ENCODE assay signal across 19 cellular contexts in genomic region chr1:238552271-238552670, GRCh38.
"Had no signal": no experiment of that assay in that cellular context is flagged by ENCODE, and none has a peak within 500 bp of the region (broad histone marks: within the 10 kb centered on the region; RNA-seq: fewer than 3 reads in every experiment).

No MANE protein-coding gene starts in this region.

- H3K27ac Mint-ChIP-seq: activated naive CD4-positive, alpha-beta T cell treated with anti-CD3 and anti-CD28 coated beads, Interleukin-2, amount 10 ng/mL, durations not matched to agents 7 days and 5 days; activated naive CD8-positive, alpha-beta T cell treated with anti-CD3 and anti-CD28 coated beads, Interleukin-2, amount 50 U/mL, for 24 hours; stimulated activated naive B cell treated with anti-CD40 and anti-IgM and Interleukin-4, amounts not matched to agents 10 μg/mL and 1 μg/mL and 100 μg/mL, for 72 hours; T-helper 1 cell treated with Interleukin-12 subunit alpha and Interleukin-12 subunit beta and Interleukin-4 antibody, amounts not matched to agents 30 μg/mL and 1 μg/mL, for 36 hours had no signal

- H3K27ac ChIP-seq: brain microvascular endothelial cell, coronary artery, hepatocyte, left ventricle myocardium inferior, parathyroid adenoma had no signal

- H3K36me3 ChIP-seq: brain microvascular endothelial cell, left ventricle myocardium inferior had no signal

- H2AFZ ChIP-seq: hepatocyte, parathyroid adenoma had no signal

- H3K4me3 ChIP-seq: coronary artery, hepatocyte, left ventricle myocardium inferior had no signal

- H3K4me1 ChIP-seq: left ventricle myocardium inferior, parathyroid adenoma had no signal

- H3K4me2 ChIP-seq: hepatocyte had no signal

- H3K36me3 Mint-ChIP-seq: activated naive CD4-positive, alpha-beta T cell treated with anti-CD3 and anti-CD28 coated beads, Interleukin-2, amount 10 ng/mL, durations not matched to agents 7 days and 5 days; stimulated activated naive B cell treated with anti-CD40 and anti-IgM and Interleukin-4, amounts not matched to agents 10 μg/mL and 1 μg/mL and 100 μg/mL, for 72 hours had no signal

- H3K27me3 ChIP-seq: brain microvascular endothelial cell, hepatocyte had no signal

- DNase-seq: activated CD4-positive, alpha-beta T cell treated with anti-CD3 and anti-CD28 coated beads, Interleukin-2, amount 50 U/mL, for 1 hour; activated CD8-positive, alpha-beta memory T cell treated with anti-CD3 and anti-CD28 coated beads, Interleukin-2, amount 50 U/mL, for 4 hours; activated effector memory CD4-positive, alpha-beta T cell treated with Interleukin-2 at 50 U/mL for 16 hours; activated naive CD4-positive, alpha-beta T cell treated with anti-CD3 and anti-CD28 coated beads, Interleukin-2, amount 10 ng/mL, durations not matched to agents 7 days and 5 days; activated naive CD8-positive, alpha-beta T cell treated with anti-CD3 and anti-CD28 coated beads, Interleukin-2, amount 50 U/mL, for 24 hours; activated T-cell treated with anti-CD3 and anti-CD28 coated beads, Interleukin-2, amount 50 U/mL, for 4 hours; aorta; brain microvascular endothelial cell; central memory CD4-positive, alpha-beta T cell; islet precursor cell; left ventricle myocardium inferior; stimulated activated naive B cell treated with anti-CD40 and anti-IgM and Interleukin-4, amounts not matched to agents 10 μg/mL and 1 μg/mL and 100 μg/mL, for 72 hours had no signal

- H3K27me3 Mint-ChIP-seq: activated naive CD4-positive, alpha-beta T cell treated with anti-CD3 and anti-CD28 coated beads, Interleukin-2, amount 10 ng/mL, durations not matched to agents 7 days and 5 days; activated naive CD8-positive, alpha-beta T cell treated with anti-CD3 and anti-CD28 coated beads, Interleukin-2, amount 50 U/mL, for 24 hours; stimulated activated naive B cell treated with anti-CD40 and anti-IgM and Interleukin-4, amounts not matched to agents 10 μg/mL and 1 μg/mL and 100 μg/mL, for 72 hours had no signal

- ATAC-seq: activated CD4-positive, CD25-positive, alpha-beta regulatory T cell treated with anti-CD3 and anti-CD28 coated beads, Interleukin-2, amount 50 U/mL, for 24 hours; activated naive CD8-positive, alpha-beta T cell treated with anti-CD3 and anti-CD28 coated beads, Interleukin-2, amount 50 U/mL, for 24 hours; activated T-cell treated with anti-CD3 and anti-CD28 coated beads, Interleukin-2, amount 50 U/mL, for 4 hours; esophagus mucosa; stimulated activated naive B cell treated with anti-CD40 and anti-IgM and Interleukin-4, amounts not matched to agents 10 μg/mL and 1 μg/mL and 100 μg/mL, for 72 hours had no signal

- H3K9me3 Mint-ChIP-seq: activated naive CD8-positive, alpha-beta T cell treated with anti-CD3 and anti-CD28 coated beads, Interleukin-2, amount 50 U/mL, for 24 hours; stimulated activated naive B cell treated with anti-CD40 and anti-IgM and Interleukin-4, amounts not matched to agents 10 μg/mL and 1 μg/mL and 100 μg/mL, for 72 hours had no signal

- H3K79me2 ChIP-seq: hepatocyte, parathyroid adenoma had no signal

- H3K4me1 Mint-ChIP-seq: activated naive CD4-positive, alpha-beta T cell treated with anti-CD3 and anti-CD28 coated beads, Interleukin-2, amount 10 ng/mL, durations not matched to agents 7 days and 5 days; activated naive CD8-positive, alpha-beta T cell treated with anti-CD3 and anti-CD28 coated beads, Interleukin-2, amount 50 U/mL, for 24 hours; neural crest cell; stimulated activated naive B cell treated with anti-CD40 and anti-IgM and Interleukin-4, amounts not matched to agents 10 μg/mL and 1 μg/mL and 100 μg/mL, for 72 hours had no signal

- H3K4me3 Mint-ChIP-seq: activated naive CD4-positive, alpha-beta T cell treated with anti-CD3 and anti-CD28 coated beads, Interleukin-2, amount 10 ng/mL, durations not matched to agents 7 days and 5 days; activated naive CD8-positive, alpha-beta T cell treated with anti-CD3 and anti-CD28 coated beads, Interleukin-2, amount 50 U/mL, for 24 hours; activated T-cell treated with anti-CD3 and anti-CD28 coated beads, Interleukin-2, amount 50 U/mL, for 4 hours; neural crest cell; stimulated activated naive B cell treated with anti-CD40 and anti-IgM and Interleukin-4, amounts not matched to agents 10 μg/mL and 1 μg/mL and 100 μg/mL, for 72 hours; T-helper 1 cell treated with Interleukin-12 subunit alpha and Interleukin-12 subunit beta and Interleukin-4 antibody, amounts not matched to agents 30 μg/mL and 1 μg/mL, for 36 hours had no signal
